Comparison of ENCODE assay signal across 19 cellular contexts in the genomic region with DNA sequence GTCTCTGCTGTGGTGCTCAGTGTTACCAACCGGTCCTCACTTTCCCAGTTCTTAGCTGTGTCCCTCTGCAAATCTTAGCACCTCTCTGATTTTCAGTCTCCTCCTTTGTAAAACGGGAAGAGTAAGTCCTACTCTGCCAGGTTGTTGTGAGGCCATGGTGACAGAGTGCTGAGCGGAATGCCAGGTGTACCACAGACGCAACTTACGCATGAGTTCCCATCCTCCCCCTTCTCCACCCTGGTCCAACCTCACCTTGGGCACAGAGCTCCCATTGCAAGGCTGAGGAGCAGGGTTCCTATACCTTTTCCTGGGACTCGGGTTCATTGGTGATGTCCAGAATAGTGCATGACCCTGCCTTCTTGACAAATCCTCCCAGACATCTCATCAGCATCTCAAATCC. TPM values are rescaled to one million over a fixed set of nuclear protein-coding genes. Genes with fewer than 3 reads are reported as not detected.
DNase-seq lines count a peak whose midpoint lies in the region; ATAC-seq and TF ChIP-seq lines count a peak whose summit lies in the region.
"Had no signal": no experiment of that assay in that cellular context is flagged by ENCODE, and none has a peak within 500 bp of the region (broad histone marks: within the 10 kb centered on the region; RNA-seq: fewer than 3 reads in every experiment).

No MANE protein-coding gene starts in this region.

- H3K9me3 Mint-ChIP-seq in WTC11: no peaks in the 10 kb centered on the region
- H3K9me3 Mint-ChIP-seq in neural progenitor cell: no peaks in the 10 kb centered on the region
- no peaks in the 10 kb centered on the region for H3K9me3 Mint-ChIP-seq in stimulated activated effector memory CD8-positive, alpha-beta T cell treated with anti-CD3 and anti-CD28 coated beads, Interleukin-12 subunit alpha, Interleukin-12 subunit beta, amount 100 ng/mL, for 72 hours
- H3K9me3 Mint-ChIP-seq in natural killer cell: no peaks in the 10 kb centered on the region
- H3K9me3 Mint-ChIP-seq: CD4-positive, alpha-beta memory T cell; GM23338 had no signal

- H3K4me1 ChIP-seq in neural progenitor cell (no peaks in the 10 kb centered on the region), GM23248 (ENCODE audit: insufficient read depth) (peaks cover 12% of the 10 kb centered on the region)

- H3K27me3 ChIP-seq in neural progenitor cell (no peaks in the 10 kb centered on the region), GM23248 (replicated peaks; ENCODE audit: insufficient read depth) (no peaks in the 10 kb centered on the region)

- no peak overlapping the region for H3K27ac ChIP-seq in neural progenitor cell
- no peak overlapping the region for H3K27ac ChIP-seq in GM23248
- H3K27ac ChIP-seq: A549 had no signal

- H3K27ac Mint-ChIP-seq in WTC11: peak overlapping the region; percentile 19; the same call in 1 of the 2 replicates
- peak overlapping the region; percentile 50 for H3K27ac Mint-ChIP-seq in neural progenitor cell
- H3K27ac Mint-ChIP-seq in stimulated activated effector memory CD8-positive, alpha-beta T cell treated with anti-CD3 and anti-CD28 coated beads, Interleukin-12 subunit alpha, Interleukin-12 subunit beta, amount 100 ng/mL, for 72 hours: no peak overlapping the region
- H3K27ac Mint-ChIP-seq in natural killer cell: no peak overlapping the region
- H3K27ac Mint-ChIP-seq: CD4-positive, alpha-beta memory T cell; GM23338 had no signal

- H3K4me2 ChIP-seq in neural progenitor cell (no peak overlapping the region), GM23248 (ENCODE audit: unreplicated experiment) (no peak overlapping the region)
- H3K4me2 ChIP-seq: A549, GM23338 had no signal

- H3K9me3 ChIP-seq in neural progenitor cell (ENCODE audit: low read depth) (no peaks in the 10 kb centered on the region), GM23248 (ENCODE audit: low read depth) (no peaks in the 10 kb centered on the region)
- H3K9me3 ChIP-seq: A549 had no signal

- CTCF ChIA-PET in WTC11 (lab: Charles Lee): interaction anchor here (2.3 kb wide), 1 partner anchor 54 kb away, joined by 6 read pairs; no protein-coding TSS in a partner anchor

- no peaks in the 10 kb centered on the region for H4K20me1 ChIP-seq in neural progenitor cell (ENCODE audit: low read depth)
- H4K20me1 ChIP-seq in GM23248 (ENCODE audit: insufficient read depth): no peaks in the 10 kb centered on the region

- H3K36me3 ChIP-seq in neural progenitor cell: no peaks in the 10 kb centered on the region
- H3K36me3 ChIP-seq in GM23248 (ENCODE audit: low read depth): no peaks in the 10 kb centered on the region

- POLR2A ChIA-PET in WTC11 (lab: Charles Lee): interaction anchor here (3.4 kb wide), 1 partner anchor 7 kb away, joined by 18 read pairs; the partner anchor contains the start of gene DDB2

- DNase-seq in GM13977 (ENCODE audit: low spot score) (peak; percentile 4), WTC11 (ENCODE audit: low spot score) (no peak), neural progenitor cell (ENCODE audit: low spot score) (no peak), GM23248 (no peak), natural killer cell (no peak), AG08395 (ENCODE audit: low spot score) (no peak)
- no peak for DNase-seq in stimulated activated effector memory CD8-positive, alpha-beta T cell treated with anti-CD3 and anti-CD28 coated beads, Interleukin-12 subunit alpha, Interleukin-12 subunit beta, amount 100 ng/mL, for 72 hours (ENCODE audit: low spot score in 2 of 2)
- DNase-seq: 8988T; ACHN; C1 segment of cervical spinal cord; Calu3; CD4-positive, alpha-beta memory T cell; COR-L47; DMS53; DND-41; H7 had no signal

- intact Hi-C loops in natural killer cell (cut with micrococcal nuclease): no loop called here

- H3K4me3 ChIP-seq in neural progenitor cell (no peak overlapping the region), GM23248 (no peak overlapping the region)
- H3K4me3 ChIP-seq: A549, GM23338 had no signal

- in situ Hi-C loops in GM13977 (cut with MboI; ENCODE audit: low pct_unique_long_range_greater_than_20kb, low sequenced_read_pairs, unreplicated experiment) (no loop called here), GM23248 (cut with MboI) (no loop called here)

- H3K9ac ChIP-seq in neural progenitor cell (no peak overlapping the region), GM23248 (no peak overlapping the region)

- no peaks in the 10 kb centered on the region for H3F3A ChIP-seq in neural progenitor cell (ENCODE audit: low read depth)
- peaks cover 15% of the 10 kb centered on the region for H3F3A ChIP-seq in GM23248 (ENCODE audit: insufficient read depth)

- ATAC-seq in WTC11 (no peak), natural killer cell (no peak)
- peak; percentile 31 for ATAC-seq in stimulated activated effector memory CD8-positive, alpha-beta T cell treated with anti-CD3 and anti-CD28 coated beads, Interleukin-12 subunit alpha, Interleukin-12 subunit beta, amount 100 ng/mL, for 72 hours
- ATAC-seq: A549, GM23338, HCT116 had no signal

- H3K27me3 Mint-ChIP-seq in WTC11 (ENCODE audit: low read depth): no peaks in the 10 kb centered on the region
- H3K27me3 Mint-ChIP-seq in neural progenitor cell (ENCODE audit: insufficient read depth, low read depth): no peaks in the 10 kb centered on the region
- H3K27me3 Mint-ChIP-seq in natural killer cell (ENCODE audit: low read depth in 2 of 2): peaks cover 0 to 3% of the 10 kb centered on the region in 2 donors

- H2AFZ ChIP-seq in neural progenitor cell (replicated peaks) (no peak overlapping the region), GM23248 (no peak overlapping the region)
- H2AFZ ChIP-seq: GM23338 had no signal

- WGBS in GM23248 (ENCODE audit: low coverage in 1 of 2, low lambda C conversion rate in 2 of 2, missing lambda C conversion rate in 2 of 2), 2 experiments: 70 to 72% methylated on average over 6 of the region's 6 CpGs

- TF ChIP-seq CTCF in GM13977 (IDR thresholded peaks at IDR 0.05; ENCODE audit: extremely low read depth, insufficient read depth, missing control alignments) (no peak), WTC11 (IDR thresholded peaks at IDR 0.05) (no peak), neural progenitor cell (IDR thresholded peaks at IDR 0.05) (no peak), natural killer cell (IDR thresholded peaks at IDR 0.05) (no peak)

- no peak overlapping the region for H3K4me3 Mint-ChIP-seq in WTC11
- no peak overlapping the region for H3K4me3 Mint-ChIP-seq in neural progenitor cell
- H3K4me3 Mint-ChIP-seq in stimulated activated effector memory CD8-positive, alpha-beta T cell treated with anti-CD3 and anti-CD28 coated beads, Interleukin-12 subunit alpha, Interleukin-12 subunit beta, amount 100 ng/mL, for 72 hours: no peak overlapping the region
- H3K4me3 Mint-ChIP-seq in natural killer cell: no peak overlapping the region
- H3K4me3 Mint-ChIP-seq: GM23338 had no signal

- H3K79me2 ChIP-seq in neural progenitor cell (ENCODE audit: low read depth) (no peaks in the 10 kb centered on the region), GM23248 (ENCODE audit: insufficient read depth) (no peaks in the 10 kb centered on the region)

- no peaks in the 10 kb centered on the region for H3K9me2 ChIP-seq in GM23248 (ENCODE audit: insufficient read depth)

- peaks cover 10% of the 10 kb centered on the region for H3K4me1 Mint-ChIP-seq in WTC11
- H3K4me1 Mint-ChIP-seq in neural progenitor cell: no peaks in the 10 kb centered on the region
- no peaks in the 10 kb centered on the region for H3K4me1 Mint-ChIP-seq in stimulated activated effector memory CD8-positive, alpha-beta T cell treated with anti-CD3 and anti-CD28 coated beads, Interleukin-12 subunit alpha, Interleukin-12 subunit beta, amount 100 ng/mL, for 72 hours
- H3K4me1 Mint-ChIP-seq in natural killer cell: no peaks in the 10 kb centered on the region
- H3K4me1 Mint-ChIP-seq: CD4-positive, alpha-beta memory T cell had no signal

- H3K36me3 Mint-ChIP-seq in WTC11: no peaks in the 10 kb centered on the region; the same call in 1 of the 2 replicates
- H3K36me3 Mint-ChIP-seq in neural progenitor cell: no peaks in the 10 kb centered on the region
- no peaks in the 10 kb centered on the region for H3K36me3 Mint-ChIP-seq in stimulated activated effector memory CD8-positive, alpha-beta T cell treated with anti-CD3 and anti-CD28 coated beads, Interleukin-12 subunit alpha, Interleukin-12 subunit beta, amount 100 ng/mL, for 72 hours
- no peaks in the 10 kb centered on the region for H3K36me3 Mint-ChIP-seq in natural killer cell
- H3K36me3 Mint-ChIP-seq: CD4-positive, alpha-beta memory T cell had no signal

TF ChIP-seq in WTC11, 78 proteins besides CTCF, POLR2A, EP300 and RAD21 (continues in another document):
- TF ChIP-seq RELA (CRISPR knock-in tag; IDR thresholded peaks at IDR 0.05; ENCODE audit: borderline replicate concordance): no peak
- TF ChIP-seq RORB (CRISPR knock-in tag; IDR thresholded peaks at IDR 0.05): no peak
- TF ChIP-seq ZNF671 (CRISPR knock-in tag; IDR thresholded peaks at IDR 0.05): no peak

RNA-seq across cellular contexts. Expression of gene DDB2, which starts 7.3 kb away (rescaled TPM):
- 124 to 144 TPM (median 124 TPM) in 3 replicates for total RNA-seq in WTC11 (2021)
- 61.4 and 76.9 TPM in 2 replicates for total RNA-seq in neural progenitor cell (ENCODE audit: low replicate concordance)
- total RNA-seq in GM23248 (2014; rRNA removed; shearing (Covaris generic)): 24.5 and 34.9 TPM in 2 replicates
- polyA plus RNA-seq in GM23248 (2016; fragmentation: Nextera tagmentation; extraction: Ambion mirVana): 40.3 and 41.3 TPM in 2 replicates
- total RNA-seq in natural killer cell: 10 to 100 TPM; 66.0 to 75.4 (median 67.8) TPM

RNA-seq across cellular contexts. Expression of gene PACSIN3, which starts 21.2 kb away (rescaled TPM):
- total RNA-seq in WTC11 (2021): 74.5 to 77.1 TPM (median 76.8 TPM) in 3 replicates
- 7.1 and 11.2 TPM in 2 replicates for total RNA-seq in neural progenitor cell (ENCODE audit: low replicate concordance)
- 13.6 and 17.5 TPM in 2 replicates for total RNA-seq in GM23248 (2014; rRNA removed; shearing (Covaris generic))
- polyA plus RNA-seq in GM23248 (2016; fragmentation: Nextera tagmentation; extraction: Ambion mirVana): 9.7 and 12.6 TPM in 2 replicates
- 1 to 10 TPM in 1 of 3 donors, not detected in 2; 1.3 TPM for total RNA-seq in natural killer cell

RNA-seq across cellular contexts. Expression of gene ARFGAP2, which starts 30.8 kb away (rescaled TPM):
- total RNA-seq in WTC11 (2021) (55.7 to 73.0 TPM (median 60.5 TPM) in 3 replicates), neural progenitor cell (ENCODE audit: low replicate concordance) (95.0 and 160 TPM in 2 replicates), natural killer cell (100 to 1,000 TPM; 199 to 236 (median 228) TPM)
- 105 and 131 TPM in 2 replicates for total RNA-seq in GM23248 (2014; rRNA removed; shearing (Covaris generic))
- 44.9 and 45.7 TPM in 2 replicates for polyA plus RNA-seq in GM23248 (2016; fragmentation: Nextera tagmentation; extraction: Ambion mirVana)

RNA-seq across cellular contexts. Expression of gene ACP2, which starts 41.2 kb away (rescaled TPM):
- total RNA-seq in WTC11 (2021) (18.7 to 19.6 TPM (median 19.2 TPM) in 3 replicates), neural progenitor cell (ENCODE audit: low replicate concordance) (23.9 and 24.3 TPM in 2 replicates), natural killer cell (10 to 100 TPM; 15.5 to 21.9 (median 16.8) TPM)
- total RNA-seq in GM23248 (2014; rRNA removed; shearing (Covaris generic)): 48.4 and 62.6 TPM in 2 replicates
- 29.0 and 30.0 TPM in 2 replicates for polyA plus RNA-seq in GM23248 (2016; fragmentation: Nextera tagmentation; extraction: Ambion mirVana)

RNA-seq across cellular contexts. Expression of gene NR1H3, which starts 50.3 kb away (rescaled TPM):
- total RNA-seq in WTC11 (2021) (26.3 to 31.1 TPM (median 29.9 TPM) in 3 replicates), neural progenitor cell (ENCODE audit: low replicate concordance) (7.5 and 10.7 TPM in 2 replicates), natural killer cell (10 to 100 TPM; 11.3 to 26.0 (median 13.5) TPM)
- total RNA-seq in GM23248 (2014; rRNA removed; shearing (Covaris generic)): 2.7 and 7.2 TPM in 2 replicates
- 4.9 and 5.1 TPM in 2 replicates for polyA plus RNA-seq in GM23248 (2016; fragmentation: Nextera tagmentation; extraction: Ambion mirVana)

Comparison
In these comparisons a context has a peak if more than half of its experiments do, and no peak if none do; other contexts are left out.
1. H3K27ac Mint-ChIP-seq: peak in WTC11 (single experiment) and neural progenitor cell (single experiment); none in stimulated activated effector memory CD8-positive, alpha-beta T cell treated with anti-CD3 and anti-CD28 coated beads, Interleukin-12 subunit alpha, Interleukin-12 subunit beta, amount 100 ng/mL, for 72 hours (single experiment) and natural killer cell (0 of 2).